In genomic region chr6:7409740-7410139, GRCh38 we compare ENCODE assay signal across 21 cellular contexts. TPM values are rescaled to one million over a fixed set of nuclear protein-coding genes. Genes with fewer than 3 reads are reported as not detected.
DNase-seq lines count a peak whose midpoint lies in the region; ATAC-seq, FAIRE-seq and TF ChIP-seq lines count a peak whose summit lies in the region.
"Had no signal": no experiment of that assay in that cellular context is flagged by ENCODE, and none has a peak within 500 bp of the region (broad histone marks: within the 10 kb centered on the region; RNA-seq: fewer than 3 reads in every experiment).

No MANE protein-coding gene starts in this region.

- H3K4me3 Mint-ChIP-seq in endodermal cell (no peak overlapping the region), immature natural killer cell (no peak overlapping the region)
- H3K4me3 Mint-ChIP-seq: CD14-positive monocyte; CD4-positive, alpha-beta memory T cell had no signal

- FAIRE-seq in G401.6 (lab: Jason Lieb, UNC) (peak; percentile 93), D721Med (lab: Jason Lieb, UNC) (no peak)
- FAIRE-seq: GM12891, GM19239 had no signal

- H3K36me3 ChIP-seq in endodermal cell (ENCODE audit: control insufficient read depth, insufficient read depth, low read length) (peaks cover 80% of the 10 kb centered on the region), mucosa of descending colon (ENCODE audit: low read depth) (peaks cover 8% of the 10 kb centered on the region)

- DNase-seq in endodermal cell (no peak), mucosa of descending colon (peak in 1 of 3 donors; percentile 22), islet precursor cell (no peak), immature natural killer cell (no peak), D721Med (ENCODE audit: insufficient read length, low spot score) (no peak)
- DNase-seq: 8988T; Calu3; CD4-positive, alpha-beta memory T cell; DMS 273 treated with DMSO at 0.1 percent for 48 hours; DMS53; DND-41; EL; GOT3; H7 had no signal

- intact Hi-C loops in mucosa of descending colon (cut with DNase I, micrococcal nuclease): loop anchor here in 1 of 2 donors (10.0 kb wide), 1 partner anchor 185 kb away; the partner anchor contains the start of gene SNRNP48

- no peaks in the 10 kb centered on the region for H3K27me3 Mint-ChIP-seq in endodermal cell (ENCODE audit: insufficient read depth)
- H3K27me3 Mint-ChIP-seq in immature natural killer cell (ENCODE audit: low read depth in 3 of 3): no peaks in the 10 kb centered on the region
- H3K27me3 Mint-ChIP-seq: CD4-positive, alpha-beta memory T cell had no signal

- TF ChIP-seq CTCF in endodermal cell (conservative IDR thresholded peaks at IDR 0.05) (no peak), mucosa of descending colon (IDR thresholded peaks at IDR 0.05) (no peak), D721Med (IDR thresholded peaks at IDR 0.05; ENCODE audit: insufficient read depth, missing control alignments) (no peak)

- H3K9me3 Mint-ChIP-seq in endodermal cell (no peaks in the 10 kb centered on the region), immature natural killer cell (no peaks in the 10 kb centered on the region)
- H3K9me3 Mint-ChIP-seq: CD14-positive monocyte; CD4-positive, alpha-beta memory T cell had no signal

- peaks cover 62% of the 10 kb centered on the region for H3K36me3 Mint-ChIP-seq in endodermal cell (ENCODE audit: low read depth)
- peaks cover 37 to 67% (median 44%) of the 10 kb centered on the region in 3 donors for H3K36me3 Mint-ChIP-seq in immature natural killer cell

- H3K4me1 Mint-ChIP-seq in endodermal cell (peaks cover 13% of the 10 kb centered on the region), immature natural killer cell (no peaks in the 10 kb centered on the region)
- H3K4me1 Mint-ChIP-seq: CD14-positive monocyte; CD4-positive, alpha-beta memory T cell had no signal

- H3K27ac Mint-ChIP-seq in endodermal cell (peak overlapping the region; percentile 24), immature natural killer cell (peak overlapping the region in 1 of 6 donors; percentile 14)

- peaks cover 13% of the 10 kb centered on the region for H3K4me1 ChIP-seq in endodermal cell (ENCODE audit: control insufficient read depth, insufficient read depth, low read length)
- H3K4me1 ChIP-seq in mucosa of descending colon (ENCODE audit: low read depth): peaks cover 9% of the 10 kb centered on the region
- H3K4me1 ChIP-seq: BLaER1 had no signal

- no peaks in the 10 kb centered on the region for H3K9me3 ChIP-seq in endodermal cell (ENCODE audit: control insufficient read depth, low read length)
- H3K9me3 ChIP-seq in mucosa of descending colon: no peaks in the 10 kb centered on the region
- H3K9me3 ChIP-seq: BLaER1 had no signal

- 94 to 96% methylated on average over 5 to 6 of the region's 6 CpGs for WGBS in endodermal cell (ENCODE audit: insufficient coverage in 1 of 2, insufficient read length in 1 of 2), 2 experiments

- H3K9ac ChIP-seq in endodermal cell (ENCODE audit: extremely low read depth, low read length, poor library complexity, severe bottlenecking): no peak overlapping the region
- H3K9ac ChIP-seq: BLaER1 had no signal

- no peak overlapping the region for H3K27ac ChIP-seq in endodermal cell (ENCODE audit: low read depth, low read length)
- H3K27ac ChIP-seq: BLaER1 had no signal

- H3K4me3 ChIP-seq in endodermal cell (ENCODE audit: low read length) (no peak overlapping the region), mucosa of descending colon (no peak overlapping the region)
- H3K4me3 ChIP-seq: BLaER1 had no signal

- peak; percentile 74 for ATAC-seq in mucosa of descending colon
- no peak for ATAC-seq in HG03520 (IDR thresholded peaks at IDR 0.05; ENCODE audit: unreplicated experiment)

- no peaks in the 10 kb centered on the region for H3K27me3 ChIP-seq in endodermal cell (ENCODE audit: control insufficient read depth, insufficient read depth, low read length, poor library complexity, severe bottlenecking)
- H3K27me3 ChIP-seq: BLaER1 had no signal

RNA-seq across cellular contexts. Expression of gene RIOK1, which starts 20.1 kb away (rescaled TPM):
- 10 to 100 TPM; 17.7 to 20.3 TPM for total RNA-seq in endodermal cell
- polyA plus RNA-seq in endodermal cell (2013, experiment 1 of 2): 20.2 TPM
- 17.9 TPM for polyA plus RNA-seq in endodermal cell (2013, experiment 2 of 2)
- total RNA-seq in mucosa of descending colon: 10 to 100 TPM; 12.1 to 19.8 (median 15.0) TPM
- 10 to 100 TPM; 14.0 to 23.7 (median 15.6) TPM for polyA plus RNA-seq in immature natural killer cell

RNA-seq across cellular contexts. Expression of gene CAGE1, which starts 20.2 kb away (rescaled TPM):
- total RNA-seq in endodermal cell (under 1 TPM; 0.15 to 0.22 TPM), mucosa of descending colon (under 1 TPM in 1 of 3 donors, not detected in 2; 0.09 TPM)
- not detected for polyA plus RNA-seq in endodermal cell (2013, experiment 1 of 2)
- polyA plus RNA-seq in endodermal cell (2013, experiment 2 of 2): not detected
- under 1 TPM in 1 of 3 donors, not detected in 2; 0.21 TPM for polyA plus RNA-seq in immature natural killer cell
- total RNA-seq: Calu3 had no signal
- polyA plus RNA-seq: AG04450, CD14-positive monocyte had no signal
